13 cellular contexts compared by ENCODE assay signal in the genomic region with DNA sequence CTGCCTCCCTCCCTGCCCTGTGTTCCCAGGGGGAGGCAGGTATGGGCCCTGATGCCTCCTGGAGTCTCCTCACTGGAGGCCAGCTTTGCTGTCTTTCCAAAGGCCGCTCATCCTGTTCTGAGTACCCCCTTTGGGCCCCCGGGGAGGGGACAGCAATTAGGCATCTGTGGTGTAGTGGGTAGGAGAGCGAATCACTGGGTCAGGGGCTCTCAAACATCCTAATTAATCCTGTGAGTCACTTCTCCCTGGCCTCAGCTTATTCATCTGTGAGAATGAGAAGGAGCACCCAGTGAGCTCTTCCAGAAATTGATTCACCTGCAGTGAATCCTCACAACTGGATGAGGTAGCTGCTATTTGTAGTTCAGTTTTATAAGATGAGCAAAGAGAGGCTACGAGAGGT. TPM values are rescaled to one million over a fixed set of nuclear protein-coding genes. Genes with fewer than 3 reads are reported as not detected.
DNase-seq lines count a peak whose midpoint lies in the region; ATAC-seq, FAIRE-seq and TF ChIP-seq lines count a peak whose summit lies in the region.
"Had no signal": no experiment of that assay in that cellular context is flagged by ENCODE, and none has a peak within 500 bp of the region (broad histone marks: within the 10 kb centered on the region; RNA-seq: fewer than 3 reads in every experiment).

No MANE protein-coding gene starts in this region.

- H3K18ac ChIP-seq in neuronal stem cell (ENCODE audit: low read length) = peak overlapping the region; percentile 22

- RAD21 ChIA-PET in GM12878 (lab: Charles Lee; ENCODE audit: unreplicated experiment) = interaction anchor here (0.9 to 3.8 kb wide), 21 partner anchors 12 to 178 kb away, joined by 3 to 48 read pairs (median 4); a partner anchor contains a TSS

- no peak overlapping the region for H4K91ac ChIP-seq in neuronal stem cell (ENCODE audit: low read depth, low read length, poor library complexity)

- H3K9me2 ChIP-seq in Loucy (replicated peaks; ENCODE audit: low read depth, low read length) = no peaks in the 10 kb centered on the region

- ATAC-seq in GM12878 (no peak), HG02763 (IDR thresholded peaks at IDR 0.05; ENCODE audit: unreplicated experiment) (no peak)

- H3K4me1 ChIP-seq in Loucy (ENCODE audit: insufficient read depth, low read length, poor library complexity, severe bottlenecking) = peaks cover 37% of the 10 kb centered on the region
- peaks cover 22% of the 10 kb centered on the region for H3K4me1 ChIP-seq in GM12878 (ENCODE audit: control insufficient read depth, insufficient read depth, low read length)
- H3K4me1 ChIP-seq in neuronal stem cell (ENCODE audit: control insufficient read depth in 2 of 2, insufficient read depth in 1 of 2, low read depth in 1 of 2, low read length in 2 of 2) = peaks cover 47 to 60% of the 10 kb centered on the region in 2 donors

- WGBS in GM12878 (ENCODE audit: insufficient coverage, insufficient replicate concordance, low lambda C conversion rate, missing lambda C conversion rate) = 50% methylated on average over 4 of the region's 4 CpGs
- no CpG with 5 or more reads among the region's 4 CpGs for WGBS in neuronal stem cell (ENCODE audit: extremely low coverage in 2 of 2, insufficient read length in 2 of 2, insufficient replicate concordance in 1 of 2), 2 donors

- H3K4me2 ChIP-seq in Loucy (ENCODE audit: low read depth, low read length, poor library complexity, severe bottlenecking) (peak overlapping the region; percentile 21), GM12878 (ENCODE audit: control insufficient read depth, insufficient read depth) (peak overlapping the region; percentile 96), neuronal stem cell (ENCODE audit: insufficient read depth, low read length, poor library complexity, severe bottlenecking) (no peak overlapping the region)

- H4K20me1 ChIP-seq in Loucy (ENCODE audit: insufficient read depth, low read length, poor library complexity, severe bottlenecking) (peaks cover 93% of the 10 kb centered on the region), GM12878 (ENCODE audit: control insufficient read depth, insufficient read depth) (peaks cover 25% of the 10 kb centered on the region)

- TF ChIP-seq POLR2A in GM12878 (IDR thresholded peaks at IDR 0.05; ENCODE audit: low read depth, low read length) = no peak

- H2AFZ ChIP-seq in Loucy (ENCODE audit: low read length) = no peak overlapping the region
- no peak overlapping the region for H2AFZ ChIP-seq in GM12878 (ENCODE audit: control insufficient read depth, low read depth, low read length)
- H2AFZ ChIP-seq in neuronal stem cell (ENCODE audit: low read length) = no peak overlapping the region

- TF ChIP-seq CTCF in Loucy (conservative IDR thresholded peaks at IDR 0.05; ENCODE audit: low read length) = no peak
- no peak for TF ChIP-seq CTCF in GM12878 (IDR thresholded peaks at IDR 0.05 in 2 of 3, conservative IDR thresholded peaks at IDR 0.05 in 1 of 3; ENCODE audit: control insufficient read depth in 2 of 3, extremely low read depth in 1 of 3, insufficient read depth in 1 of 3, low read depth in 3 of 3, low read length in 3 of 3)

- no peak for FAIRE-seq in GM12878 (lab: Jason Lieb, UNC)

- H3K79me1 ChIP-seq in neuronal stem cell (ENCODE audit: low read depth, low read length) = peaks cover 6% of the 10 kb centered on the region

- no peak overlapping the region for H2AK5ac ChIP-seq in neuronal stem cell (ENCODE audit: low read depth, low read length)

- POLR2A ChIA-PET in GM12878 (lab: Charles Lee) = interaction anchor here (1.0 to 2.7 kb wide), 13 partner anchors 10 to 173 kb away, joined by 3 to 19 read pairs (median 4); a partner anchor contains a TSS

- no peaks in the 10 kb centered on the region for H3K27me3 ChIP-seq in Loucy (ENCODE audit: insufficient read depth, low read length, poor library complexity, severe bottlenecking)
- H3K27me3 ChIP-seq in GM12878 (replicated peaks in 1 of 2; ENCODE audit: control insufficient read depth in 2 of 2, insufficient read depth in 2 of 2, low read length in 1 of 2) = no peaks in the 10 kb centered on the region
- H3K27me3 ChIP-seq in neuronal stem cell (ENCODE audit: control insufficient read depth in 3 of 3, insufficient read depth in 3 of 3, low read depth in 1 of 3, low read length in 3 of 3) = peaks cover 0 to 19% (median 0%) of the 10 kb centered on the region in 3 experiments

- in situ Hi-C loops in GM12878 (cut with MboI) = no loop called here

- CTCF ChIA-PET in GM12878 (lab: Yijun Ruan, JAX) = interaction anchor here (1.0 to 2.3 kb wide), 14 partner anchors 8 to 180 kb away, joined by 3 to 18 read pairs (median 6); a partner anchor contains a TSS

- H2BK15ac ChIP-seq in neuronal stem cell (ENCODE audit: low read length) = peak overlapping the region; percentile 81

- SMC1A ChIA-PET in GM12878 (lab: Charles Lee; ENCODE audit: uncharacterized antibody, unreplicated experiment) = interaction anchor here (0.7 to 3.9 kb wide), 26 partner anchors 8 to 179 kb away, joined by 3 to 25 read pairs (median 4); a partner anchor contains a TSS

- no peak for TF ChIP-seq RAD21 in GM12878 (IDR thresholded peaks at IDR 0.05; ENCODE audit: insufficient read depth, low read depth, low read length)

- TF ChIP-seq EP300 in GM12878 (IDR thresholded peaks at IDR 0.05; ENCODE audit: borderline replicate concordance in 1 of 2, control insufficient read depth in 1 of 2, low read depth in 2 of 2, low read length in 2 of 2) = no peak

- H2BK120ac ChIP-seq in neuronal stem cell (ENCODE audit: low read depth, low read length) = no peak overlapping the region

- no peak overlapping the region for H3K4ac ChIP-seq in neuronal stem cell (ENCODE audit: low read length)

- no peaks in the 10 kb centered on the region for H3K9me3 ChIP-seq in Loucy (ENCODE audit: insufficient read depth, low read depth, low read length)
- no peaks in the 10 kb centered on the region for H3K9me3 ChIP-seq in GM12878 (replicated peaks; ENCODE audit: control insufficient read depth, insufficient read depth, low read length)
- no peaks in the 10 kb centered on the region for H3K9me3 ChIP-seq in neuronal stem cell (replicated peaks in 1 of 2; ENCODE audit: control insufficient read depth in 2 of 2, insufficient read depth in 1 of 2, low read depth in 1 of 2, low read length in 2 of 2)
- H3K9me3 ChIP-seq: prostate gland, thoracic aorta had no signal

- peak; percentile 34 for DNase-seq in DMS53 (lab: John Stamatoyannopoulos, UW)
- DNase-seq in DMS53 treated with DMSO at 0.1 percent for 48 hours (lab: John Stamatoyannopoulos, UW; ENCODE audit: unreplicated experiment) = no peak
- DNase-seq in GM12878 (ENCODE audit: low read depth, low spot score) = no peak
- no peak for DNase-seq in neuronal stem cell (ENCODE audit: low spot score)
- DNase-seq in NCI-H2196 (lab: John Stamatoyannopoulos, UW; ENCODE audit: unreplicated experiment) = no peak
- DNase-seq in HT-29 (ENCODE audit: low spot score) = no peak
- DNase-seq: foreskin fibroblast, NCI-H510A treated with DMSO at 0.1 percent for 48 hours had no signal

- H2BK5ac ChIP-seq in neuronal stem cell (ENCODE audit: low read length) = no peak overlapping the region

- H3K23ac ChIP-seq in neuronal stem cell (ENCODE audit: low read depth, low read length, poor library complexity) = no peak overlapping the region

- no peak overlapping the region for H4K8ac ChIP-seq in neuronal stem cell (ENCODE audit: low read depth, low read length)

- intact Hi-C loops in GM12878 (cut with micrococcal nuclease; ENCODE audit: unreplicated experiment) = loop anchor here (5.0 kb wide), 1 partner anchor 76 kb away; no protein-coding TSS in a partner anchor

- no peak overlapping the region for H2BK12ac ChIP-seq in neuronal stem cell (ENCODE audit: low read length)

- H3K27ac ChIP-seq in GM12878 (ENCODE audit: control insufficient read depth, insufficient read depth) (no peak overlapping the region), neuronal stem cell (replicated peaks; ENCODE audit: low read length) (no peak overlapping the region)
- H3K27ac ChIP-seq: KMS-11, thoracic aorta had no signal

- no peak overlapping the region for H3K9ac ChIP-seq in Loucy (ENCODE audit: low read depth, low read length, poor library complexity, severe bottlenecking)
- H3K9ac ChIP-seq in GM12878 (ENCODE audit: control insufficient read depth, insufficient read depth, low read length) = no peak overlapping the region
- H3K9ac ChIP-seq in neuronal stem cell (ENCODE audit: low read depth, low read length, poor library complexity) = no peak overlapping the region
- H3K9ac ChIP-seq: KMS-11 had no signal

- H3K4me3 ChIP-seq in Loucy (ENCODE audit: low read length, poor library complexity, severe bottlenecking) (no peak overlapping the region), GM12878 (peak overlapping the region; percentile 45; the same call in 1 of the 2 replicates), neuronal stem cell (ENCODE audit: low read length in 2 of 2) (no peak overlapping the region)
- H3K4me3 ChIP-seq: prostate gland had no signal

- H3K36me3 ChIP-seq in Loucy (ENCODE audit: insufficient read depth, low read length) (peaks cover 44% of the 10 kb centered on the region; the same call in 1 of the 2 replicates), GM12878 (ENCODE audit: control insufficient read depth in 2 of 2, insufficient read depth in 2 of 2, low read length in 1 of 2) (peaks cover 12 to 30% of the 10 kb centered on the region in 2 experiments; a peak in 3 of 4 replicates), neuronal stem cell (replicated peaks in 1 of 2; ENCODE audit: control insufficient read depth in 2 of 2, insufficient read depth in 2 of 2, low read length in 2 of 2) (peaks cover 0 to 21% of the 10 kb centered on the region in 2 donors)
- H3K36me3 ChIP-seq: prostate gland, thoracic aorta had no signal

- no peak overlapping the region for H3K14ac ChIP-seq in neuronal stem cell (ENCODE audit: low read length)

- H3F3A ChIP-seq in Loucy (ENCODE audit: low read depth) = no peaks in the 10 kb centered on the region

- H3K79me2 ChIP-seq in Loucy (ENCODE audit: insufficient read depth, low read length) = peaks cover 97% of the 10 kb centered on the region
- peaks cover 97% of the 10 kb centered on the region for H3K79me2 ChIP-seq in GM12878 (ENCODE audit: control insufficient read depth, insufficient read depth, low read length)

- no TSS peak for BruUV-seq in GM12878 (replicated peaks; lab: Mats Ljungman, UMichigan)

RNA-seq across cellular contexts. Expression of a gene that starts 16.4 kb away (rescaled TPM):
- 80.8 and 86.7 TPM in 2 replicates for total RNA-seq in GM12878 (2013; cell fraction: nucleolus; rRNA removed)
- total RNA-seq in GM12878 (2014; rRNA removed) = 8.2 and 8.6 TPM in 2 replicates
- 7.9 and 8.3 TPM in 2 replicates for total RNA-seq in GM12878 (2014; rRNA removed; fragmentation: Illumina TruSeq; extraction: Trizol)
- total RNA-seq in GM12878 (2021) = 23.8 and 25.9 TPM in 2 replicates
- polyA plus RNA-seq in GM12878 (2011; ENCODE audit: low read depth) = 6.2 TPM
- 10.0 and 11.2 TPM in 2 replicates for polyA plus RNA-seq in GM12878 (2011; rRNA removed)
- polyA plus RNA-seq in GM12878 (2011; cell fraction: cytosol; rRNA removed) = 7.3 and 8.3 TPM in 2 replicates
- 27.5 and 29.7 TPM in 2 replicates for polyA plus RNA-seq in GM12878 (2011; cell fraction: nucleus; rRNA removed)
- 11.7 and 11.9 TPM in 2 replicates for polyA plus RNA-seq in GM12878 (2012)
- polyA plus RNA-seq in GM12878 (2014; fragmentation: Illumina TruSeq; extraction: Trizol) = 10.0 and 11.3 TPM in 2 replicates
- polyA plus RNA-seq in GM12878 (2014; fragmentation: Nextera tagmentation; extraction: Ambion mirVana) = under 1 TPM; 0.77 to 0.84 TPM
- 10.5 and 10.6 TPM in 2 replicates for polyA plus RNA-seq in GM12878 (2014; rRNA removed)
- 1 to 10 TPM; 2.1 to 2.7 TPM for polyA plus RNA-seq in GM12878 (2016; fragmentation: Nextera tagmentation; extraction: Ambion mirVana)
- 14.6 and 21.8 TPM in 2 replicates for polyA minus RNA-seq in GM12878 (2011; rRNA and poly(A)+ RNA removed)
- 10.1 and 12.2 TPM in 2 replicates for polyA minus RNA-seq in GM12878 (2011; cell fraction: cytosol; rRNA and poly(A)+ RNA removed)
- polyA minus RNA-seq in GM12878 (2011; cell fraction: nucleus; rRNA and poly(A)+ RNA removed) = 15.4 and 28.9 TPM in 2 replicates
- 5.1 TPM for polyA plus RNA-seq in neuronal stem cell (2013, experiment 1 of 2)
- 5.4 TPM for polyA plus RNA-seq in neuronal stem cell (2013, experiment 2 of 2)
- total RNA-seq in HT-29 (2014; rRNA removed; shearing (Covaris generic)) = 11.7 and 13.3 TPM in 2 replicates
